8 cellular contexts compared by ENCODE assay signal in genomic region chr6:79777713-79778579, GRCh38.
DNase-seq lines count a peak whose midpoint lies in the region; ATAC-seq and TF ChIP-seq lines count a peak whose summit lies in the region.

No MANE protein-coding gene starts in this region.

- dilution Hi-C loops in mammary epithelial cell (cut with HindIII; ENCODE audit: low sequenced_read_pairs), result no loop called here

- no peak overlapping the region for H3K27ac ChIP-seq in mammary epithelial cell (ENCODE audit: insufficient read depth, low read depth, low read length)
- peak overlapping the region in 2 of 8 donors; percentile 22 to 26 for H3K27ac ChIP-seq in spleen

- peak; percentile 90 for ATAC-seq in HG02678 (IDR thresholded peaks at IDR 0.05; ENCODE audit: unreplicated experiment)

- H3K4me1 ChIP-seq in mammary epithelial cell (ENCODE audit: insufficient read depth, low read length) (no peaks in the 10 kb centered on the region), spleen (peaks cover 5 to 14% (median 11%) of the 10 kb centered on the region in 6 donors)

- H3K9me3 ChIP-seq in mammary epithelial cell (replicated peaks; ENCODE audit: insufficient read depth, low read length) (no peaks in the 10 kb centered on the region), spleen (no peaks in the 10 kb centered on the region)

- 29% methylated on average over 32 of the region's 34 CpGs for WGBS in mammary epithelial cell (ENCODE audit: low coverage, missing lambda C conversion rate)
- WGBS in spleen, 5 donors, result 19 to 28% (median 22%) methylated on average over 25 to 34 of the region's 34 CpGs

- peak; percentile 99 for TF ChIP-seq CTCF in GM13976 (IDR thresholded peaks at IDR 0.05; ENCODE audit: borderline replicate concordance, control extremely low read depth, extremely low read depth, insufficient read depth, missing control alignments)
- TF ChIP-seq CTCF in WI38 (IDR thresholded peaks at IDR 0.05; ENCODE audit: low read depth, low read length), result peak; percentile 97
- TF ChIP-seq CTCF in mammary epithelial cell (conservative IDR thresholded peaks at IDR 0.05 in 1 of 2, IDR thresholded peaks at IDR 0.05 in 1 of 2; ENCODE audit: extremely low read depth in 1 of 2, insufficient read depth in 1 of 2, low read depth in 1 of 2, low read length in 2 of 2), result peak; percentile 95 to 97
- peak; percentile 82 to 100 (median 98) for TF ChIP-seq CTCF in spleen (IDR thresholded peaks at IDR 0.05 in 8 of 11, conservative IDR thresholded peaks at IDR 0.05 in 3 of 11)

- in situ Hi-C loops in GM13976 (cut with MboI; ENCODE audit: low sequenced_read_pairs, unreplicated experiment) (no loop called here), mammary epithelial cell (cut with MboI; ENCODE audit: low sequenced_read_pairs in 2 of 2) (loop anchor here in 1 of 2 donors (25.0 kb wide), 1 partner anchor 309 kb away; no protein-coding TSS in a partner anchor)

- no peak overlapping the region for H3K9ac ChIP-seq in mammary epithelial cell (ENCODE audit: insufficient read depth, low read length)

- no peak for TF ChIP-seq POLR2A in spleen (IDR thresholded peaks at IDR 0.05)

- peak overlapping the region; percentile 74 for H3K4me2 ChIP-seq in mammary epithelial cell (ENCODE audit: insufficient read depth, low read depth, low read length)

- BruUV-seq in mammary epithelial cell (replicated peaks; lab: Mats Ljungman, UMichigan), result no TSS peak

- no peaks in the 10 kb centered on the region for H4K20me1 ChIP-seq in mammary epithelial cell (ENCODE audit: insufficient read depth, low read length)

- H3K27me3 ChIP-seq in mammary epithelial cell (ENCODE audit: insufficient read depth, low read length) (no peaks in the 10 kb centered on the region), spleen (replicated peaks in 1 of 7) (no peaks in the 10 kb centered on the region)

- H3K36me3 ChIP-seq in mammary epithelial cell (ENCODE audit: insufficient read depth, low read length) (no peaks in the 10 kb centered on the region), spleen (no peaks in the 10 kb centered on the region)

- DNase-seq in GM13976 (ENCODE audit: low spot score) (peak; percentile 93), NCI-H1092 (lab: John Stamatoyannopoulos, UW) (peak; percentile 60), mammary epithelial cell (peak; percentile 70), iris pigment epithelial cell (ENCODE audit: low read depth) (peak; percentile 56), spleen (peak; percentile 94), NCI-H82 (lab: John Stamatoyannopoulos, UW) (no peak)

- H3K4me3 ChIP-seq in WI38 (ENCODE audit: low read depth, low read length) (peak overlapping the region; percentile 43), mammary epithelial cell (replicated peaks in 1 of 3; ENCODE audit: insufficient read depth in 1 of 3, low read depth in 2 of 3, low read length in 3 of 3) (peak overlapping the region; percentile 20 to 26 (median 23)), spleen (peak overlapping the region in 7 of 8 donors; percentile 20 to 64 (median 24))

- intact Hi-C loops in mammary epithelial cell (cut with micrococcal nuclease), result loop anchor here (1.0 kb wide), 3 partner anchors 36 to 316 kb away; no protein-coding TSS in a partner anchor
- intact Hi-C loops in spleen (cut with DNase I; ENCODE audit: low total_unique reads), result loop anchor here (5.0 kb wide), 1 partner anchor 89 kb away; no protein-coding TSS in a partner anchor

- H2AFZ ChIP-seq in mammary epithelial cell (ENCODE audit: low read depth, low read length), result peak overlapping the region; percentile 79

- no peaks in the 10 kb centered on the region for H3K79me2 ChIP-seq in mammary epithelial cell (ENCODE audit: insufficient read depth, low read length)

- CTCF ChIA-PET in mammary epithelial cell (lab: Charles Lee; ENCODE audit: low non-redundant PET), result interaction anchor here (0.6 kb wide), 1 partner anchor 90 kb away, joined by 9 read pairs; no protein-coding TSS in a partner anchor
